Comparison of ENCODE assay signal across 16 cellular contexts in the genomic region with DNA sequence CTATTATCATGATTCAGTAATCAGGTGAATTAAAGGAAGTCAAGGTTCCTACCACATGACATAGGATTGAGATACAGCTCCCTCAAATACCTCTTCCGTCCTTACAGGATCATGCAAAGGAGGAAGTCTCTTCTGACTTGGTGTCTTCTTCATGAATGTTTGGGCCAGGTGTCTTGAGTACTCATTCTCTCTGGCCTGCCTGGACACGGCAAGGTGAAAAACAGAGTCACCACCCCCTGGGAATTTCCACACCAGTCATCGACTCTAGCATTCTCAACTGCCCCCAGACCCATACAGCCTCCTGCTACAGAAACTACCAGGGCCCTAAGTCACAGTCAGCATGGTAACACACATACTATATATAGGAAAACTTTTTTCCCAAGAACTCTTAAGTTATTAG.
"Had no signal": no experiment of that assay in that cellular context is flagged by ENCODE, and none has a peak within 500 bp of the region (broad histone marks: within the 10 kb centered on the region; RNA-seq: fewer than 3 reads in every experiment).

No MANE protein-coding gene starts in this region.

- ATAC-seq: left lobe of liver; naive thymus-derived CD4-positive, alpha-beta T cell had no signal

- FAIRE-seq: keratinocyte, urothelium cell line had no signal

- H3K4me3 ChIP-seq: adrenal gland, esophagus squamous epithelium, tibial artery had no signal

- H3K9me3 ChIP-seq: adrenal gland, esophagus squamous epithelium, tibial artery had no signal

- H3K27me3 Mint-ChIP-seq: activated B cell treated with CpG ODN at 0.5 μM for 24 hours; activated CD4-positive, alpha-beta T cell treated with anti-CD3 and anti-CD28 coated beads, Interleukin-2, amount 10 ng/mL, durations not matched to agents 24 days and 14 days; naive thymus-derived CD4-positive, alpha-beta T cell had no signal

- H3K27ac Mint-ChIP-seq: activated B cell treated with CpG ODN at 0.5 μM for 24 hours; activated CD4-positive, alpha-beta T cell treated with anti-CD3 and anti-CD28 coated beads, Interleukin-2, amount 10 ng/mL, durations not matched to agents 24 days and 14 days had no signal

- H3K27me3 ChIP-seq: adrenal gland, esophagus squamous epithelium, tibial artery had no signal

- H3K4me3 Mint-ChIP-seq: activated B cell treated with CpG ODN at 0.5 μM for 24 hours; activated CD4-positive, alpha-beta T cell treated with anti-CD3 and anti-CD28 coated beads, Interleukin-2, amount 10 ng/mL, durations not matched to agents 24 days and 14 days; naive thymus-derived CD4-positive, alpha-beta T cell had no signal

- H3K9me3 Mint-ChIP-seq: activated B cell treated with CpG ODN at 0.5 μM for 24 hours; activated CD4-positive, alpha-beta T cell treated with anti-CD3 and anti-CD28 coated beads, Interleukin-2, amount 10 ng/mL, durations not matched to agents 24 days and 14 days; naive thymus-derived CD4-positive, alpha-beta T cell had no signal

- DNase-seq: activated B cell treated with CpG ODN at 0.5 μM for 24 hours; activated CD4-positive, alpha-beta T cell treated with anti-CD3 and anti-CD28 coated beads, Interleukin-2, amount 10 ng/mL, durations not matched to agents 24 days and 14 days; activated CD8-positive, alpha-beta memory T cell treated with anti-CD3 and anti-CD28 coated beads for 24 hours; activated naive CD4-positive, alpha-beta T cell treated with Interleukin-2 at 50 U/mL for 16 hours; adrenal gland; esophagus squamous epithelium; hippocampal formation; naive thymus-derived CD4-positive, alpha-beta T cell; retina; stimulated activated CD4-positive, alpha-beta T cell treated with anti-CD3 and anti-CD28 coated beads, Interleukin-4, amount 100 ng/mL, for 24 hours; stimulated activated naive CD4-positive, alpha-beta T cell; T-helper 2 cell had no signal

- H3K4me1 Mint-ChIP-seq: activated B cell treated with CpG ODN at 0.5 μM for 24 hours; activated CD4-positive, alpha-beta T cell treated with anti-CD3 and anti-CD28 coated beads, Interleukin-2, amount 10 ng/mL, durations not matched to agents 24 days and 14 days had no signal
